8 cellular contexts compared by ENCODE assay signal in the genomic region with DNA sequence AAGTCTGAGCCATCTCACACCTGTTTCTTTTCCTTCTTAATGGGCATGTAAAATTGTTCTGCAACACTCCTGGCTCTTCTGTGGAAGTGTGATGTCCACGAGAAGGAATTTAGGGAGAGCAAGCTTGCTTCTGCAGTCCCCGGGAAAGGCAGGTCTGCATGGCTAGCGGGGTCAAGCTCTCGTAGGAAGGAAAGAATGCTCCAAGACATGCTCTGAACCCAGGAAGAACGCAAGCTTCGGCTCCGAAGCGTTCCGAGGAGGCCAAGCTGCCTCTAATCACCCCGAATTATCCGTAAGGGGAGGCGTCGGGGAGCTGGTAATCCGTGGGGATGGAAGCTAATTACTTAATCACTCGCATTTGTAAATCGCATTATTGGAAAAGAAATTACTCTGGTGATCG.
"Had no signal": no experiment of that assay in that cellular context is flagged by ENCODE, and none has a peak within 500 bp of the region (broad histone marks: within the 10 kb centered on the region; RNA-seq: fewer than 3 reads in every experiment).

No MANE protein-coding gene starts in this region.

- H3K27ac Mint-ChIP-seq: HFFc6 had no signal

- H3K4me3 ChIP-seq: GM23248, HAP-1, K562 had no signal

- H3K4me1 ChIP-seq: HAP-1 had no signal

- ATAC-seq: HCT116, K562 had no signal

- H3K4me3 Mint-ChIP-seq: HFFc6 had no signal

- H3K9me3 ChIP-seq: HAP-1 had no signal

- DNase-seq: GM23248, GOT3, H7, HFFc6, IMR-90 had no signal

- H3K27ac ChIP-seq: GM23248 had no signal

- H3K36me3 ChIP-seq: HAP-1 had no signal
